15 cellular contexts compared by ENCODE assay signal in the genomic region with DNA sequence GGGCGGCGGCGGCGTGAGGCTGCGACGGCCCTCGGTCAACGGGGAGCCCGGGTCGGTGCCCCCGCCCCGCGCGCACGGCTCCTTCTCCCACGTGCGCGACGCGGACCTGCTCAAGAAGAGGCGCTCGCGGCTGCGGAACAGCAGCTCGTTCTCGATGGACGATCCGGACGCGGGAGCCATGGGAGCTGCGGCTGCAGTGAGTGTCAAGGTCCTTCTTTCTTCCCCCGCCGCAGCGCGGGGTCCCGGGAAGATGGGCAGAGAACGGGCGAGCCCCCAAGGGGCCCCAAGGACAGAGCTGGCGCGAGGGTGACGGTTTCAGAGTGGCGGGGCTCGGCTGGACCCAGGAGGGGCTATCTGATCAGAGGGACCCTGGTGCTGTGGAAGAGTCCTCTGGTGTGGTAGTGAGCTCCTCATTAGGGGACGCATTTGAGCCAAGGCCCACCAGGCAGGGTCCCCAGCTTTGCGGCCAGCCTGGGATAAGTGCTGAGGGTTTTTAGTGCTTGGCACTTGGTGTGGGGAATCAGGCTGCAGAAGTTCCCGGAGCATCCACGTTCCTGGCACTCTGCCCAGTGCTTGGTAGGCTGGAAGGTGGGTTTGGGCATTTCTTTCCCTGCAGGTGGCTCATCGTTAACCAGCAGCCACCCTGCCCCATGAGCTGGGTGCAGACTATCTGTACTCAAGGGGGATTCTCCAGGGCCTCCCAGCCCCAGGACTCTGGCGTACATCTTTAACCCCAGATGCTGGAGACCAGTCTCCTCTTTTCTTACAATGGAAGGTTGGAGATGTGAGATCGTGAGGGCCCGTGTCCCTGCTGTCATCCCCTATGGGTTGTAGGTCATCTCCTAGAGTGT. TPM values are rescaled to one million over a fixed set of nuclear protein-coding genes. Genes with fewer than 3 reads are reported as not detected.
DNase-seq lines count a peak whose midpoint lies in the region; ATAC-seq and TF ChIP-seq lines count a peak whose summit lies in the region.
"Had no signal": no experiment of that assay in that cellular context is flagged by ENCODE, and none has a peak within 500 bp of the region (broad histone marks: within the 10 kb centered on the region; RNA-seq: fewer than 3 reads in every experiment).

No MANE protein-coding gene starts in this region.

- H3K9me2 ChIP-seq in SK-N-SH = no peaks in the 10 kb centered on the region

- TF ChIP-seq RAD21 in SK-N-SH (IDR thresholded peaks at IDR 0.05; ENCODE audit: low read length) = no peak

- no peak overlapping the region for H3K4me2 ChIP-seq in SK-N-SH
- H3K4me2 ChIP-seq: A549 had no signal

- no peaks in the 10 kb centered on the region for H3K36me3 Mint-ChIP-seq in IgD-negative memory B cell

- peak overlapping the region in 2 of 4 donors; percentile 35 to 36 for H3K4me3 Mint-ChIP-seq in IgD-negative memory B cell

- no peaks in the 10 kb centered on the region for H3K27me3 Mint-ChIP-seq in IgD-negative memory B cell

- H3K4me1 ChIP-seq in SK-N-SH (ENCODE audit: control insufficient read depth in 1 of 2, insufficient read depth in 2 of 2, low read depth in 1 of 2, low read length in 1 of 2) = peaks cover 0 to 7% of the 10 kb centered on the region in 2 experiments; a peak in 1 of 4 replicates
- H3K4me1 ChIP-seq in psoas muscle = peaks cover 74% of the 10 kb centered on the region

- CTCF ChIA-PET in SK-N-SH (lab: Yijun Ruan, JAX) = interaction anchor here (0.6 to 12.8 kb wide), 5 partner anchors 8 to 1654 kb away, joined by 3 to 216 read pairs (median 3); a partner anchor contains a TSS

- ATAC-seq in SK-N-SH treated with all-trans-retinoic acid at 6 μM for 48 hours (no peak), psoas muscle (no peak), GM18909 (IDR thresholded peaks at IDR 0.05; ENCODE audit: poor library complexity, unreplicated experiment) (no peak)
- ATAC-seq: HepG2 had no signal

- H4K20me1 ChIP-seq in SK-N-SH (ENCODE audit: insufficient read depth) = 0 out of 2 replicates have a peak, but pooled peaks cover 3% of the 10 kb centered on the region

- H3K9me3 Mint-ChIP-seq in IgD-negative memory B cell = no peaks in the 10 kb centered on the region
- H3K9me3 Mint-ChIP-seq: H9 had no signal

- H3K36me3 ChIP-seq in SK-N-SH (replicated peaks in 1 of 2; ENCODE audit: control insufficient read depth in 1 of 2, insufficient read depth in 2 of 2, low read length in 1 of 2) (peaks cover 0 to 31% of the 10 kb centered on the region in 2 experiments), psoas muscle (ENCODE audit: insufficient read depth in 1 of 2, low read depth in 1 of 2) (peaks cover 6 to 76% of the 10 kb centered on the region in 2 donors)

- H3K9me3 ChIP-seq in SK-N-SH (no peaks in the 10 kb centered on the region), psoas muscle (no peaks in the 10 kb centered on the region)
- H3K9me3 ChIP-seq: A549 had no signal

- H3K27ac ChIP-seq in SK-N-SH (ENCODE audit: low read depth in 2 of 2, low read length in 1 of 2) (peak overlapping the region in 1 of 2 experiments; percentile 14; a peak in 1 of 4 replicates), caudate nucleus (ENCODE audit: low read depth, low read length) (peak overlapping the region; percentile 8), psoas muscle (peak overlapping the region; percentile 91)
- H3K27ac ChIP-seq: A549 had no signal

- no peak overlapping the region for H2AFZ ChIP-seq in SK-N-SH (ENCODE audit: low read depth)

- no peak overlapping the region for H3K9ac ChIP-seq in SK-N-SH

- H3K4me3 ChIP-seq in SK-N-SH (ENCODE audit: low read depth in 2 of 2, low read length in 1 of 2) (no peak overlapping the region), psoas muscle (no peak overlapping the region)
- H3K4me3 ChIP-seq: A549 had no signal

- peaks cover 16% of the 10 kb centered on the region for H3F3A ChIP-seq in SK-N-SH (replicated peaks; ENCODE audit: insufficient read depth)

- WGBS in SK-N-SH (ENCODE audit: low lambda C conversion rate) = 92% methylated on average over 31 of the region's 51 CpGs
- 70 to 73% (median 71%) methylated on average over 41 to 51 of the region's 51 CpGs for WGBS in psoas muscle, 3 donors

- no peaks in the 10 kb centered on the region for H3K79me2 ChIP-seq in SK-N-SH (ENCODE audit: insufficient read depth)

- POLR2A ChIA-PET in SK-N-SH (lab: Yijun Ruan, JAX) = no interaction called here

- no peak for TF ChIP-seq EP300 in SK-N-SH (IDR thresholded peaks at IDR 0.05; ENCODE audit: borderline replicate concordance in 1 of 2, low read depth in 1 of 2, low read length in 1 of 2)

- peak; percentile 36 for DNase-seq in SK-N-SH
- no peak for DNase-seq in caudate nucleus (lab: John Stamatoyannopoulos, UW)
- no peak for DNase-seq in psoas muscle
- DNase-seq in dedifferentiated amniotic fluid mesenchymal stem cell (ENCODE audit: extremely low spot score) = no peak
- no peak for DNase-seq in nucleus accumbens (lab: John Stamatoyannopoulos, UW)
- DNase-seq: activated CD4-positive, alpha-beta T cell treated with anti-CD3 and anti-CD28 coated beads, Interleukin-2, amount 50 U/mL, for 48 hours; DMS153; H9 had no signal

- TF ChIP-seq CTCF in SK-N-SH (IDR thresholded peaks at IDR 0.05) (no peak), psoas muscle (IDR thresholded peaks at IDR 0.05) (no peak)

- intact Hi-C loops in psoas muscle (cut with DNase I) = no loop called here

- H3K27ac Mint-ChIP-seq in IgD-negative memory B cell = peak overlapping the region; percentile 69 to 91 (median 91)

- H3K27me3 ChIP-seq in SK-N-SH (ENCODE audit: insufficient read depth) = no peaks in the 10 kb centered on the region
- H3K27me3 ChIP-seq in psoas muscle (ENCODE audit: insufficient read depth in 3 of 3, low read length in 2 of 3) = no peaks in the 10 kb centered on the region

- peaks cover 22 to 30% (median 26%) of the 10 kb centered on the region in 3 donors for H3K4me1 Mint-ChIP-seq in IgD-negative memory B cell

TF ChIP-seq in SK-N-SH, 30 proteins besides CTCF, POLR2A, EP300 and RAD21:
- TF ChIP-seq NFIC (IDR thresholded peaks at IDR 0.05; ENCODE audit: borderline replicate concordance) (no peak), MEF2A (IDR thresholded peaks at IDR 0.05; ENCODE audit: borderline replicate concordance, low read depth) (no peak), EZH2phosphoT487 (IDR thresholded peaks at IDR 0.05; ENCODE audit: borderline replicate concordance, low read depth) (no peak), SIN3A (IDR thresholded peaks at IDR 0.05; ENCODE audit: borderline replicate concordance, low read depth, low read length) (no peak), RFX5 (IDR thresholded peaks at IDR 0.05; ENCODE audit: low read length) (no peak), TEAD4 (IDR thresholded peaks at IDR 0.05; ENCODE audit: borderline replicate concordance, insufficient read depth) (no peak), FOXM1 (IDR thresholded peaks at IDR 0.05; ENCODE audit: low read depth) (no peak)

TF ChIP-seq in SK-N-SH treated with all-trans-retinoic acid at 6 μM for 48 hours, 23 proteins besides CTCF, POLR2A, EP300 and RAD21 (continues in another document):
- TF ChIP-seq ZNF70 (CRISPR knock-in tag; IDR thresholded peaks at IDR 0.05) = no peak
- TF ChIP-seq, protein P1, sequence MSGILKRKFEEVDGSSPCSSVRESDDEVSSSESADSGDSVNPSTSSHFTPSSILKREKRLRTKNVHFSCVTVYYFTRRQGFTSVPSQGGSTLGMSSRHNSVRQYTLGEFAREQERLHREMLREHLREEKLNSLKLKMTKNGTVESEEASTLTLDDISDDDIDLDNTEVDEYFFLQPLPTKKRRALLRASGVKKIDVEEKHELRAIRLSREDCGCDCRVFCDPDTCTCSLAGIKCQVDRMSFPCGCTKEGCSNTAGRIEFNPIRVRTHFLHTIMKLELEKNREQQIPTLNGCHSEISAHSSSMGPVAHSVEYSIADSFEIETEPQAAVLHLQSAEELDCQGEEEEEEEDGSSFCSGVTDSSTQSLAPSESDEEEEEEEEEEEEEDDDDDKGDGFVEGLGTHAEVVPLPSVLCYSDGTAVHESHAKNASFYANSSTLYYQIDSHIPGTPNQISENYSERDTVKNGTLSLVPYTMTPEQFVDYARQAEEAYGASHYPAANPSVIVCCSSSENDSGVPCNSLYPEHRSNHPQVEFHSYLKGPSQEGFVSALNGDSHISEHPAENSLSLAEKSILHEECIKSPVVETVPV (CRISPR knock-in tag; IDR thresholded peaks at IDR 0.05) = no peak
- no peak for TF ChIP-seq ZFP3 (CRISPR knock-in tag; IDR thresholded peaks at IDR 0.05)
- TF ChIP-seq ISL1 (CRISPR knock-in tag; IDR thresholded peaks at IDR 0.05) = no peak

RNA-seq across cellular contexts. Expression of a gene that starts 9.8 kb away (rescaled TPM):
- 35.1 and 48.7 TPM in 2 replicates for polyA plus RNA-seq in SK-N-SH (2012; rRNA removed)
- polyA plus RNA-seq in SK-N-SH (2012; cell fraction: cytosol; rRNA removed) = 17.6 and 25.5 TPM in 2 replicates
- polyA plus RNA-seq in SK-N-SH (2012; cell fraction: nucleus; rRNA removed) = 163 and 263 TPM in 2 replicates
- polyA plus RNA-seq in IgD-negative memory B cell = 16.1 TPM
- 100 to 1,000 TPM; 208 to 345 (median 282) TPM for total RNA-seq in psoas muscle
- polyA plus RNA-seq in psoas muscle = 100 to 1,000 TPM; 114 to 177 (median 170) TPM

RNA-seq across cellular contexts. Expression of a gene that starts 10.0 kb away (rescaled TPM):
- polyA plus RNA-seq in SK-N-SH (2012; rRNA removed) = 0.34 and 0.58 TPM in 2 replicates
- 0.09 and 0.26 TPM in 2 replicates for polyA plus RNA-seq in SK-N-SH (2012; cell fraction: cytosol; rRNA removed)
- polyA plus RNA-seq in SK-N-SH (2012; cell fraction: nucleus; rRNA removed) = 1.4 and 3.2 TPM in 2 replicates
- polyA plus RNA-seq in IgD-negative memory B cell = not detected
- under 1 TPM in 3 of 4 donors, not detected in 1; 0.19 to 0.56 (median 0.27) TPM for total RNA-seq in psoas muscle
- 1 to 10 TPM in 1 of 3 donors, under 1 TPM in 2; 0.22 to 1.4 (median 0.99) TPM for polyA plus RNA-seq in psoas muscle
- total RNA-seq: HepG2, kidney epithelial cell, myocyte had no signal

RNA-seq across cellular contexts. Expression of a gene that starts 13.3 kb away (rescaled TPM):
- polyA plus RNA-seq in SK-N-SH (2012; rRNA removed) (61.3 and 65.3 TPM in 2 replicates), IgD-negative memory B cell (49.0 TPM), psoas muscle (100 to 1,000 TPM in 1 of 3 donors, 10 to 100 TPM in 2; 66.9 to 112 (median 67.4) TPM)
- 19.9 and 37.5 TPM in 2 replicates for polyA plus RNA-seq in SK-N-SH (2012; cell fraction: cytosol; rRNA removed)
- 38.7 and 41.4 TPM in 2 replicates for polyA plus RNA-seq in SK-N-SH (2012; cell fraction: nucleus; rRNA removed)
- 100 to 1,000 TPM in 1 of 4 donors, 10 to 100 TPM in 3; 59.0 to 110 (median 66.9) TPM for total RNA-seq in psoas muscle

RNA-seq across cellular contexts. Expression of a gene that starts 15.3 kb away (rescaled TPM):
- polyA plus RNA-seq in SK-N-SH (2012; rRNA removed) (62.5 and 78.1 TPM in 2 replicates), IgD-negative memory B cell (86.4 TPM), psoas muscle (100 to 1,000 TPM in 1 of 3 donors, 10 to 100 TPM in 2; 58.8 to 118 (median 94.2) TPM)
- polyA plus RNA-seq in SK-N-SH (2012; cell fraction: cytosol; rRNA removed) = 32.6 and 44.8 TPM in 2 replicates
- 76.5 and 92.5 TPM in 2 replicates for polyA plus RNA-seq in SK-N-SH (2012; cell fraction: nucleus; rRNA removed)
- total RNA-seq in psoas muscle = 10 to 100 TPM; 31.6 to 43.5 (median 38.0) TPM

RNA-seq across cellular contexts. Expression of a gene that starts 27.5 kb away (rescaled TPM):
- polyA plus RNA-seq in SK-N-SH (2012; rRNA removed) (92.1 and 167 TPM in 2 replicates), IgD-negative memory B cell (37.4 TPM), psoas muscle (10 to 100 TPM; 12.7 to 19.2 (median 17.2) TPM)
- polyA plus RNA-seq in SK-N-SH (2012; cell fraction: cytosol; rRNA removed) = 62.4 and 112 TPM in 2 replicates
- polyA plus RNA-seq in SK-N-SH (2012; cell fraction: nucleus; rRNA removed) = 691 and 1,438 TPM in 2 replicates
- 10 to 100 TPM; 27.9 to 82.3 (median 51.4) TPM for total RNA-seq in psoas muscle
